7 cellular contexts compared by ENCODE assay signal in the genomic region with DNA sequence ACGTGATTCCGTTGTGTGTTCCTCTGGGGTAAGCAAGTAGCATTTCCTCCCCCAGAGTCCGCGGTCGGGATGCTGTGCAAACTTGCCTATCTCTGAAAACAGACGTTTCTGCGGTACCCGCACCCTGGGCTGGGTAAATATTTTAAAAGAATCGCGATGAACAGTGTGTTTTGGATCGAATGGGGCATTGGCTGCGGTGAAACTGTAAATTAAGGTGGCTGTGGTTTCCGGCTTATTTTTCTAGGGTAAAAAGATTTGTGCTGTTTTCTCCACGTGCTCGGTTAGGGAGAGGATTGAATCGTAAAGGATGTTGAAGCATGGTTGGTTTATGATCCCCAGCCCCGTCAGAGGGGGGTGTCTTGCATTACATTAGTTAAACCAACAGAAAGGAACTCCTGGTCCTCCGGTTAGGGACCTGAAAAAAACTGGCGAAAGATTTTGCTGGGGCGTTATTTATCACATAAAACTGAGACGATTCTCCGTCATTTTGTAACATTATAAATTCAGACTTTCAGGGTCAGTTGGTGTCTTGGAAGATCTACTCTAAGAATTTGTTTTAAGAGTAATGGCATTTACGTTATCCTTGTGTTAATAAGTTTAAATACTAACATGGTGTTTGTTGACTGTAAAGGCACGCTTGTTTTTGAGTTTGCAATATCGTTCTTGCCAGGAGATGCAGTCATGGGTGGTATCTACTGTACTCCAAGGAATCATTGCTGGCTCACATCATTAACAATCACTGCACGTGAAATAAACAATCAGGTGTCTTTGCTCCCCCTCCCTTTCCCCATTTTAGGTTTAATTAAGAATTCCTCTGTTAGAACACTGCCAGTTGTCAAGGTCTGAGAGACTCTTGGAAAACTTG. TPM values are rescaled to one million over a fixed set of nuclear protein-coding genes. Genes with fewer than 3 reads are reported as not detected.
DNase-seq lines count a peak whose midpoint lies in the region; ATAC-seq, FAIRE-seq and TF ChIP-seq lines count a peak whose summit lies in the region.

No MANE protein-coding gene starts in this region.

- H3K4me3 ChIP-seq in cardiac fibroblast (replicated peaks in 1 of 2; ENCODE audit: low read depth in 2 of 2, low read length in 2 of 2): peak overlapping the region; percentile 73 to 74
- peak overlapping the region; percentile 60 to 68 for H3K4me3 ChIP-seq in muscle layer of duodenum (ENCODE audit: low read depth in 1 of 2, low read length in 2 of 2)
- peak overlapping the region in 1 of 2 donors; percentile 52 for H3K4me3 ChIP-seq in right atrium auricular region

- H3K4me1 ChIP-seq in muscle layer of duodenum (ENCODE audit: control insufficient read depth in 1 of 2, insufficient read depth in 2 of 2, low read length in 2 of 2) (peaks cover 0 to 19% of the 10 kb centered on the region in 2 donors), right atrium auricular region (peaks cover 0 to 22% of the 10 kb centered on the region in 2 donors)

- FAIRE-seq in HTR-8/SVneo (lab: Jason Lieb, UNC): no peak

- H3K27me3 ChIP-seq in muscle layer of duodenum (ENCODE audit: low read depth, low read length) (peaks cover 23% of the 10 kb centered on the region), right atrium auricular region (peaks cover 0 to 22% of the 10 kb centered on the region in 2 donors)

- no peaks in the 10 kb centered on the region for H3K36me3 ChIP-seq in muscle layer of duodenum (ENCODE audit: control insufficient read depth in 1 of 2, insufficient read depth in 2 of 2, low read length in 2 of 2)
- no peaks in the 10 kb centered on the region for H3K36me3 ChIP-seq in right atrium auricular region

- no peaks in the 10 kb centered on the region for H3K9me3 ChIP-seq in muscle layer of duodenum (ENCODE audit: control insufficient read depth in 1 of 2, low read length in 2 of 2)
- H3K9me3 ChIP-seq in right atrium auricular region: no peaks in the 10 kb centered on the region

- ATAC-seq in GM18502 (IDR thresholded peaks at IDR 0.05; ENCODE audit: poor library complexity, unreplicated experiment) (peak; percentile 36), HG02973 (IDR thresholded peaks at IDR 0.05; ENCODE audit: unreplicated experiment) (no peak)

- no peak overlapping the region for H3K27ac ChIP-seq in muscle layer of duodenum (ENCODE audit: low read length)
- H3K27ac ChIP-seq in right atrium auricular region: no peak overlapping the region

- TF ChIP-seq CTCF in cardiac fibroblast (IDR thresholded peaks at IDR 0.05; ENCODE audit: low read depth, low read length) (no peak), right atrium auricular region (IDR thresholded peaks at IDR 0.05) (no peak)

- DNase-seq in HTR-8/SVneo (ENCODE audit: insufficient read length, low spot score) (peak; percentile 25), cardiac fibroblast (ENCODE audit: low read depth in 2 of 2) (peak; percentile 76 to 80), right atrium auricular region (ENCODE audit: low spot score) (no peak), DMS 273 treated with DMSO at 0.1 percent for 48 hours (lab: John Stamatoyannopoulos, UW) (no peak)

RNA-seq across cellular contexts. Expression of gene HHIP, which starts 1.4 kb away (rescaled TPM):
- 10 to 100 TPM in 1 of 2 donors, under 1 TPM in 1; 0.31 to 14.5 TPM for total RNA-seq in right atrium auricular region

Comparison
In these comparisons a context has a peak if more than half of its experiments do, and no peak if none do; other contexts are left out.
1. DNase-seq: peak in HTR-8/SVneo (single experiment) and cardiac fibroblast (2 of 2); none in right atrium auricular region (single experiment) and DMS 273 treated with DMSO at 0.1 percent for 48 hours (single experiment).